In genomic region chr19:12983561-12984142, GRCh38 we compare ENCODE assay signal across 9 cellular contexts. TPM values are rescaled to one million over a fixed set of nuclear protein-coding genes. Genes with fewer than 3 reads are reported as not detected.
DNase-seq lines count a peak whose midpoint lies in the region; ATAC-seq, FAIRE-seq and TF ChIP-seq lines count a peak whose summit lies in the region.
"Had no signal": no experiment of that assay in that cellular context is flagged by ENCODE, and none has a peak within 500 bp of the region (broad histone marks: within the 10 kb centered on the region; RNA-seq: fewer than 3 reads in every experiment).

No MANE protein-coding gene starts in this region.

- H3K4me3 Mint-ChIP-seq in activated T-cell treated with anti-CD3 and anti-CD28 coated beads, Interleukin-2, amount 50 U/mL, for 4 hours = no peak overlapping the region
- no peak overlapping the region for H3K4me3 Mint-ChIP-seq in nephron
- H3K4me3 Mint-ChIP-seq in stimulated activated memory B cell treated with anti-CD40 and anti-IgM and Interleukin-4, amounts not matched to agents 10 μg/mL and 1 μg/mL and 100 μg/mL, for 72 hours = no peak overlapping the region

- peaks cover 5% of the 10 kb centered on the region for H3K4me1 Mint-ChIP-seq in activated T-cell treated with anti-CD3 and anti-CD28 coated beads, Interleukin-2, amount 50 U/mL, for 4 hours (ENCODE audit: low read depth)
- H3K4me1 Mint-ChIP-seq in nephron = peaks cover 16% of the 10 kb centered on the region
- peaks cover 7% of the 10 kb centered on the region for H3K4me1 Mint-ChIP-seq in stimulated activated memory B cell treated with anti-CD40 and anti-IgM and Interleukin-4, amounts not matched to agents 10 μg/mL and 1 μg/mL and 100 μg/mL, for 72 hours

- no peaks in the 10 kb centered on the region for H3K9me3 ChIP-seq in PC-9 (ENCODE audit: insufficient read depth, low read depth)

- no TSS peak for BruUV-seq in PC-9 (replicated peaks; lab: Mats Ljungman, UMichigan)

- H3F3A ChIP-seq in PC-9 (ENCODE audit: insufficient read depth, low read depth) = peaks cover 22% of the 10 kb centered on the region; the same call in 1 of the 2 replicates

- H3K36me3 Mint-ChIP-seq in activated T-cell treated with anti-CD3 and anti-CD28 coated beads, Interleukin-2, amount 50 U/mL, for 4 hours (ENCODE audit: insufficient read depth) = no peaks in the 10 kb centered on the region
- H3K36me3 Mint-ChIP-seq in nephron (ENCODE audit: low read depth) = no peaks in the 10 kb centered on the region
- H3K36me3 Mint-ChIP-seq in stimulated activated memory B cell treated with anti-CD40 and anti-IgM and Interleukin-4, amounts not matched to agents 10 μg/mL and 1 μg/mL and 100 μg/mL, for 72 hours = no peaks in the 10 kb centered on the region

- DNase-seq in D721Med (ENCODE audit: insufficient read length, low spot score) = peak; percentile 85
- peak in 1 of 2 experiments; percentile 58 for DNase-seq in HL-60 (ENCODE audit: low read depth in 1 of 2, low spot score in 1 of 2)
- DNase-seq in PC-9 = peak in 1 of 2 experiments; percentile 78
- peak; percentile 76 for DNase-seq in activated T-cell treated with anti-CD3 and anti-CD28 coated beads, Interleukin-2, amount 50 U/mL, for 4 hours
- peak; percentile 66 for DNase-seq in fibroblast of mammary gland (ENCODE audit: low read depth)

- H3K27me3 ChIP-seq in HL-60 (ENCODE audit: insufficient read depth, poor library complexity, severe bottlenecking) = peaks cover 11% of the 10 kb centered on the region
- peaks cover 19% of the 10 kb centered on the region for H3K27me3 ChIP-seq in PC-9 (ENCODE audit: insufficient read depth, low read depth)

- no peak for FAIRE-seq in D721Med (lab: Jason Lieb, UNC)
- FAIRE-seq: colon had no signal

- H3K27me3 Mint-ChIP-seq in activated T-cell treated with anti-CD3 and anti-CD28 coated beads, Interleukin-2, amount 50 U/mL, for 4 hours (ENCODE audit: low read depth) = peaks cover 5% of the 10 kb centered on the region
- H3K27me3 Mint-ChIP-seq in nephron (ENCODE audit: low read depth) = peaks cover 42% of the 10 kb centered on the region
- no peaks in the 10 kb centered on the region for H3K27me3 Mint-ChIP-seq in stimulated activated memory B cell treated with anti-CD40 and anti-IgM and Interleukin-4, amounts not matched to agents 10 μg/mL and 1 μg/mL and 100 μg/mL, for 72 hours

- no peak overlapping the region for H2AFZ ChIP-seq in PC-9

- H3K79me2 ChIP-seq in PC-9 (ENCODE audit: low read depth) = no peaks in the 10 kb centered on the region

- no peak overlapping the region for H3K27ac ChIP-seq in HL-60 (replicated peaks)
- no peak overlapping the region for H3K27ac ChIP-seq in PC-9

- H3K9me2 ChIP-seq in PC-9 (ENCODE audit: insufficient read depth) = no peaks in the 10 kb centered on the region

- ATAC-seq in activated T-cell treated with anti-CD3 and anti-CD28 coated beads, Interleukin-2, amount 50 U/mL, for 4 hours = peak; percentile 81 to 86
- ATAC-seq in stimulated activated memory B cell treated with anti-CD40 and anti-IgM and Interleukin-4, amounts not matched to agents 10 μg/mL and 1 μg/mL and 100 μg/mL, for 72 hours = peak; percentile 79
- ATAC-seq in HG03378 (IDR thresholded peaks at IDR 0.05; ENCODE audit: unreplicated experiment) = no peak

- H3K9me3 Mint-ChIP-seq in activated T-cell treated with anti-CD3 and anti-CD28 coated beads, Interleukin-2, amount 50 U/mL, for 4 hours = no peaks in the 10 kb centered on the region
- no peaks in the 10 kb centered on the region for H3K9me3 Mint-ChIP-seq in nephron
- H3K9me3 Mint-ChIP-seq in stimulated activated memory B cell treated with anti-CD40 and anti-IgM and Interleukin-4, amounts not matched to agents 10 μg/mL and 1 μg/mL and 100 μg/mL, for 72 hours = no peaks in the 10 kb centered on the region

- POLR2A ChIA-PET in PC-9 (lab: Charles Lee; ENCODE audit: unreplicated experiment) = no interaction called here

- H3K4me3 ChIP-seq in HL-60 (replicated peaks; ENCODE audit: insufficient read depth, low read length) (peak overlapping the region; percentile 7; the same call in 1 of the 2 replicates), PC-9 (no peak overlapping the region; the same call in 1 of the 2 replicates), fibroblast of mammary gland (ENCODE audit: control insufficient read depth, low read depth, low read length) (peak overlapping the region; percentile 34)

- no peaks in the 10 kb centered on the region for H3K36me3 ChIP-seq in PC-9 (ENCODE audit: low read depth)

- CTCF ChIA-PET in PC-9 (lab: Charles Lee) = interaction anchor here (0.7 to 1.0 kb wide), 3 partner anchors 72 to 77 kb away, joined by 3 to 5 read pairs (median 5); no protein-coding TSS in a partner anchor

- intact Hi-C loops in PC-9 (cut with micrococcal nuclease; ENCODE audit: unreplicated experiment) = loop anchor here (1.0 to 2.0 kb wide), 2 partner anchors 78 to 111 kb away; no protein-coding TSS in a partner anchor

- H3K4me1 ChIP-seq in PC-9 (replicated peaks; ENCODE audit: insufficient read depth) = peaks cover 15% of the 10 kb centered on the region

- TF ChIP-seq CTCF in D721Med (IDR thresholded peaks at IDR 0.05; ENCODE audit: insufficient read depth, missing control alignments) (peak; percentile 82), HL-60 (IDR thresholded peaks at IDR 0.05; ENCODE audit: insufficient read depth, low read length) (peak; percentile 52), PC-9 (conservative IDR thresholded peaks at IDR 0.05) (peak; percentile 97), fibroblast of mammary gland (conservative IDR thresholded peaks at IDR 0.05; ENCODE audit: control insufficient read depth, insufficient read depth, low read depth, low read length) (peak; percentile 45), nephron (IDR thresholded peaks at IDR 0.05; ENCODE audit: unreplicated experiment in 3 of 3) (peak; percentile 87 to 93 (median 91))

- H3K4me2 ChIP-seq in PC-9 = peak overlapping the region; percentile 40

- H4K20me1 ChIP-seq in PC-9 (ENCODE audit: insufficient read depth) = no peaks in the 10 kb centered on the region

- H3K27ac Mint-ChIP-seq in nephron = no peak overlapping the region
- no peak overlapping the region for H3K27ac Mint-ChIP-seq in stimulated activated memory B cell treated with anti-CD40 and anti-IgM and Interleukin-4, amounts not matched to agents 10 μg/mL and 1 μg/mL and 100 μg/mL, for 72 hours

RNA-seq across cellular contexts. Expression of gene NFIX, which starts 11.6 kb away (rescaled TPM):
- 19.7 and 24.2 TPM in 2 replicates for total RNA-seq in PC-9 (2021)
- total RNA-seq in activated T-cell treated with anti-CD3 and anti-CD28 coated beads, Interleukin-2, amount 50 U/mL, for 4 hours = 10 to 100 TPM; 11.1 to 20.4 (median 16.1) TPM

RNA-seq across cellular contexts. Expression of gene DAND5, which starts 14.3 kb away (rescaled TPM):
- 0.20 and 0.28 TPM in 2 replicates for total RNA-seq in PC-9 (2021)
- total RNA-seq in activated T-cell treated with anti-CD3 and anti-CD28 coated beads, Interleukin-2, amount 50 U/mL, for 4 hours = not detected

RNA-seq across cellular contexts. Expression of gene GADD45GIP1, which starts 26.6 kb away (rescaled TPM):
- 29.1 and 32.5 TPM in 2 replicates for total RNA-seq in PC-9 (2021)
- 10 to 100 TPM; 60.5 to 65.2 (median 61.8) TPM for total RNA-seq in activated T-cell treated with anti-CD3 and anti-CD28 coated beads, Interleukin-2, amount 50 U/mL, for 4 hours

RNA-seq across cellular contexts. Expression of gene RAD23A, which starts 38.0 kb away (rescaled TPM):
- 186 and 187 TPM in 2 replicates for total RNA-seq in PC-9 (2021)
- total RNA-seq in activated T-cell treated with anti-CD3 and anti-CD28 coated beads, Interleukin-2, amount 50 U/mL, for 4 hours = 100 to 1,000 TPM; 256 to 265 (median 264) TPM

RNA-seq across cellular contexts. Expression of gene CALR, which starts 45.2 kb away (rescaled TPM):
- 606 and 727 TPM in 2 replicates for total RNA-seq in PC-9 (2021)
- 1,000 to 10,000 TPM; 1,489 to 1,621 (median 1,575) TPM for total RNA-seq in activated T-cell treated with anti-CD3 and anti-CD28 coated beads, Interleukin-2, amount 50 U/mL, for 4 hours

Comparison
In these comparisons a context has a peak if more than half of its experiments do, and no peak if none do; other contexts are left out.
1. CTCF ChIP-seq: peak in every context shown above with its lines; median percentile 97 in PC-9; 91 in nephron; 82 in D721Med; 52 in HL-60; 45 in fibroblast of mammary gland.